25 cellular contexts compared by ENCODE assay signal in genomic region chr5:173968154-173968553, GRCh38. TPM values are rescaled to one million over a fixed set of nuclear protein-coding genes. Genes with fewer than 3 reads are reported as not detected.
DNase-seq lines count a peak whose midpoint lies in the region; ATAC-seq and TF ChIP-seq lines count a peak whose summit lies in the region.
"Had no signal": no experiment of that assay in that cellular context is flagged by ENCODE, and none has a peak within 500 bp of the region (broad histone marks: within the 10 kb centered on the region; RNA-seq: fewer than 3 reads in every experiment).

No MANE protein-coding gene starts in this region.

- H3K4me3 Mint-ChIP-seq in endodermal cell = no peak overlapping the region
- H3K4me3 Mint-ChIP-seq: activated T-cell treated with anti-CD3 and anti-CD28 coated beads, Interleukin-2, amount 50 U/mL, for 72 hours; T-helper 2 cell treated with Interferon-gamma antibody and Interleukin-4, amounts not matched to agents 5 μg/mL and 100 μg/mL, for 36 hours had no signal

- TF ChIP-seq RAD21 in neural cell (conservative IDR thresholded peaks at IDR 0.05) = no peak

- no peaks in the 10 kb centered on the region for H3K9me2 ChIP-seq in neural cell (ENCODE audit: insufficient read depth, low read length)

- H3K4me1 ChIP-seq in BLaER1 treated with 17β-estradiol and CSF1 and Interleukin-3, amounts not matched to agents 10 nM and 100 nM = peaks cover 12 to 34% (median 21%) of the 10 kb centered on the region in 10 experiments
- H3K4me1 ChIP-seq in endodermal cell (ENCODE audit: control insufficient read depth, insufficient read depth, low read length) (peaks cover 12% of the 10 kb centered on the region), right atrium auricular region (peaks cover 0 to 8% of the 10 kb centered on the region in 2 donors)
- H3K4me1 ChIP-seq: colonic mucosa had no signal

- no peaks in the 10 kb centered on the region for H3K79me2 ChIP-seq in neural cell (replicated peaks; ENCODE audit: insufficient read depth, low read length)

- no peak overlapping the region for H3K9ac ChIP-seq in BLaER1 treated with 17β-estradiol and CSF1 and Interleukin-3, amounts not matched to agents 10 nM and 100 nM
- no peak overlapping the region for H3K9ac ChIP-seq in endodermal cell (ENCODE audit: extremely low read depth, low read length, poor library complexity, severe bottlenecking)
- peak overlapping the region; percentile 2 for H3K9ac ChIP-seq in neural cell (ENCODE audit: low read length)

- TF ChIP-seq EP300 in neural cell (conservative IDR thresholded peaks at IDR 0.05; ENCODE audit: poor library complexity, severe bottlenecking) = peak; percentile 38

- H3K9me3 Mint-ChIP-seq in endodermal cell = no peaks in the 10 kb centered on the region
- H3K9me3 Mint-ChIP-seq: activated naive CD4-positive, alpha-beta T cell treated with anti-CD3 and anti-CD28 coated beads, Interleukin-2, amount 50 U/mL, for 72 hours; activated T-cell treated with anti-CD3 and anti-CD28 coated beads, Interleukin-2, amount 50 U/mL, for 72 hours; T-helper 2 cell treated with Interferon-gamma antibody and Interleukin-4, amounts not matched to agents 5 μg/mL and 100 μg/mL, for 36 hours had no signal

- H3K4me3 ChIP-seq in BLaER1 treated with 17β-estradiol and CSF1 and Interleukin-3, amounts not matched to agents 10 nM and 100 nM = no peak overlapping the region
- H3K4me3 ChIP-seq in endodermal cell (ENCODE audit: low read length) (no peak overlapping the region), neural cell (ENCODE audit: low read length) (peak overlapping the region; percentile 19), right atrium auricular region (no peak overlapping the region)
- H3K4me3 ChIP-seq: body of pancreas, colonic mucosa, SJSA1, thoracic aorta had no signal

- peaks cover 47% of the 10 kb centered on the region for H3K4me1 Mint-ChIP-seq in endodermal cell

- H3F3A ChIP-seq in neural cell (ENCODE audit: insufficient read depth, low read length, poor library complexity, severe bottlenecking) = no peaks in the 10 kb centered on the region

- no peak for ATAC-seq in GM21529 (IDR thresholded peaks at IDR 0.05; ENCODE audit: unreplicated experiment)
- ATAC-seq: activated CD4-positive, CD25-positive, alpha-beta regulatory T cell treated with anti-CD3 and anti-CD28 coated beads, Interleukin-2, amount 50 U/mL, for 24 hours; activated naive CD4-positive, alpha-beta T cell treated with anti-CD3 and anti-CD28 coated beads, Interleukin-2, amount 50 U/mL, for 72 hours; activated T-cell treated with anti-CD3 and anti-CD28 coated beads, Interleukin-2, amount 50 U/mL, for 72 hours; body of pancreas had no signal

- no peak for TF ChIP-seq CTCF in endodermal cell (conservative IDR thresholded peaks at IDR 0.05)
- TF ChIP-seq CTCF in neural cell (IDR thresholded peaks at IDR 0.05; ENCODE audit: poor library complexity, severe bottlenecking) = no peak
- no peak for TF ChIP-seq CTCF in right atrium auricular region (IDR thresholded peaks at IDR 0.05)

- H3K27ac ChIP-seq in BLaER1 treated with 17β-estradiol and CSF1 and Interleukin-3, amounts not matched to agents 10 nM and 100 nM = no peak overlapping the region
- H3K27ac ChIP-seq in endodermal cell (ENCODE audit: low read depth, low read length) (peak overlapping the region; percentile 36), neural cell (ENCODE audit: low read length) (peak overlapping the region; percentile 51), right atrium auricular region (no peak overlapping the region)
- H3K27ac ChIP-seq: body of pancreas, colonic mucosa, SJSA1, thoracic aorta had no signal

- no peaks in the 10 kb centered on the region for H3K36me3 Mint-ChIP-seq in endodermal cell (ENCODE audit: low read depth)
- H3K36me3 Mint-ChIP-seq: activated naive CD4-positive, alpha-beta T cell treated with anti-CD3 and anti-CD28 coated beads, Interleukin-2, amount 50 U/mL, for 72 hours had no signal

- H3K36me3 ChIP-seq in BLaER1 treated with 17β-estradiol and CSF1 and Interleukin-3, amounts not matched to agents 10 nM and 100 nM = no peaks in the 10 kb centered on the region
- H3K36me3 ChIP-seq in endodermal cell (ENCODE audit: control insufficient read depth, insufficient read depth, low read length) (no peaks in the 10 kb centered on the region), neural cell (ENCODE audit: insufficient read depth, low read length) (no peaks in the 10 kb centered on the region), right atrium auricular region (no peaks in the 10 kb centered on the region)
- H3K36me3 ChIP-seq: colonic mucosa, SJSA1, thoracic aorta had no signal

- no peaks in the 10 kb centered on the region for H3K27me3 ChIP-seq in BLaER1 treated with 17β-estradiol and CSF1 and Interleukin-3, amounts not matched to agents 10 nM and 100 nM
- no peaks in the 10 kb centered on the region for H3K27me3 ChIP-seq in endodermal cell (ENCODE audit: control insufficient read depth, insufficient read depth, low read length, poor library complexity, severe bottlenecking)
- no peaks in the 10 kb centered on the region for H3K27me3 ChIP-seq in neural cell (ENCODE audit: insufficient read depth, low read depth, low read length)
- H3K27me3 ChIP-seq in right atrium auricular region = no peaks in the 10 kb centered on the region
- H3K27me3 ChIP-seq: body of pancreas, colonic mucosa, SJSA1 had no signal

- 48 to 79% methylated on average over 5 to 7 of the region's 7 CpGs for WGBS in endodermal cell (ENCODE audit: insufficient coverage in 1 of 2, insufficient read length in 1 of 2), 2 experiments

- H4K20me1 ChIP-seq in BLaER1 treated with 17β-estradiol and CSF1 and Interleukin-3, amounts not matched to agents 10 nM and 100 nM = no peaks in the 10 kb centered on the region
- H4K20me1 ChIP-seq in neural cell (ENCODE audit: insufficient read depth) = no peaks in the 10 kb centered on the region

- no peak overlapping the region for H2AFZ ChIP-seq in neural cell (ENCODE audit: low read depth, low read length)

- peak; percentile 68 for DNase-seq in NCI-H2227 (lab: John Stamatoyannopoulos, UW; ENCODE audit: unreplicated experiment)
- DNase-seq in endodermal cell = peak; percentile 76
- DNase-seq in NCI-H2081 treated with DMSO at 0.1 percent for 48 hours (lab: John Stamatoyannopoulos, UW) = no peak
- DNase-seq in right atrium auricular region (ENCODE audit: low spot score) = no peak
- DNase-seq in activated CD4-positive, CD25-positive, alpha-beta regulatory T cell treated with anti-CD3 and anti-CD28 coated beads, Interleukin-2, amount 50 U/mL, for 72 hours = no peak
- DNase-seq: activated CD8-positive, alpha-beta memory T cell treated with anti-CD3 and anti-CD28 coated beads for 24 hours; activated T-cell treated with anti-CD3 and anti-CD28 coated beads, Interleukin-2, amount 50 U/mL, for 72 hours; body of pancreas; colonic mucosa; hippocampal formation; NCI-H1105; NCI-H2171 had no signal

- no peak overlapping the region for H3K27ac Mint-ChIP-seq in endodermal cell
- H3K27ac Mint-ChIP-seq: activated naive CD4-positive, alpha-beta T cell treated with anti-CD3 and anti-CD28 coated beads, Interleukin-2, amount 50 U/mL, for 72 hours; activated T-cell treated with anti-CD3 and anti-CD28 coated beads, Interleukin-2, amount 50 U/mL, for 72 hours; T-helper 2 cell treated with Interferon-gamma antibody and Interleukin-4, amounts not matched to agents 5 μg/mL and 100 μg/mL, for 36 hours had no signal

- no peaks in the 10 kb centered on the region for H3K27me3 Mint-ChIP-seq in endodermal cell (ENCODE audit: insufficient read depth)

- H3K4me2 ChIP-seq in BLaER1 treated with 17β-estradiol and CSF1 and Interleukin-3, amounts not matched to agents 10 nM and 100 nM = peak overlapping the region; percentile 1 to 33 (median 12); a peak in 8 of 22 replicates
- H3K4me2 ChIP-seq in neural cell (ENCODE audit: low read length) = no peak overlapping the region

- no peaks in the 10 kb centered on the region for H3K9me3 ChIP-seq in BLaER1 treated with 17β-estradiol and CSF1 and Interleukin-3, amounts not matched to agents 10 nM and 100 nM (replicated peaks in 1 of 11)
- H3K9me3 ChIP-seq in endodermal cell (ENCODE audit: control insufficient read depth, low read length) (no peaks in the 10 kb centered on the region), neural cell (ENCODE audit: low read length) (no peaks in the 10 kb centered on the region), right atrium auricular region (no peaks in the 10 kb centered on the region)
- H3K9me3 ChIP-seq: body of pancreas, colonic mucosa, SJSA1, thoracic aorta had no signal

TF ChIP-seq in neural cell, 6 proteins besides CTCF, POLR2A, EP300 and RAD21 (continues in another document):
- TF ChIP-seq MXI1 (conservative IDR thresholded peaks at IDR 0.05; ENCODE audit: poor library complexity, severe bottlenecking) (no peak), POLR2AphosphoS5 (IDR thresholded peaks at IDR 0.05) (peak; percentile 14), TAF1 (IDR thresholded peaks at IDR 0.05; ENCODE audit: low read depth) (no peak), REST (IDR thresholded peaks at IDR 0.05; ENCODE audit: borderline replicate concordance) (peak; percentile 24)

RNA-seq across cellular contexts. Expression of gene C5orf47, which starts 20.8 kb away (rescaled TPM):
- total RNA-seq in endodermal cell (not detected), right atrium auricular region (under 1 TPM in 1 of 2 donors, not detected in 1; 0.12 TPM)
- not detected for polyA plus RNA-seq in endodermal cell (2013, experiment 1 of 2)
- polyA plus RNA-seq in endodermal cell (2013, experiment 2 of 2) = not detected
- polyA plus RNA-seq in neural cell = 0.25 and 0.60 TPM in 2 replicates
- polyA minus RNA-seq in neural cell = not detected in 2 replicates
- total RNA-seq: activated naive CD4-positive, alpha-beta T cell treated with anti-CD3 and anti-CD28 coated beads, Interleukin-2, amount 50 U/mL, for 72 hours; activated T-cell treated with anti-CD3 and anti-CD28 coated beads, Interleukin-2, amount 50 U/mL, for 72 hours; body of pancreas; colonic mucosa; endothelial cell of umbilical vein; fibroblast of villous mesenchyme; HT1080; mesenteric fat pad; renal cortical epithelial cell; SJSA1 had no signal
- polyA plus RNA-seq: endothelial cell of umbilical vein had no signal

Comparison
In these comparisons a context has a peak if more than half of its experiments do, and no peak if none do; other contexts are left out.
1. H3K27ac ChIP-seq: peak in endodermal cell (single experiment) and neural cell (single experiment); none in BLaER1 treated with 17β-estradiol and CSF1 and Interleukin-3, amounts not matched to agents 10 nM and 100 nM (0 of 11) and right atrium auricular region (0 of 2).
2. DNase-seq: peak in NCI-H2227 (single experiment) and endodermal cell (single experiment); none in NCI-H2081 treated with DMSO at 0.1 percent for 48 hours (single experiment), right atrium auricular region (single experiment) and activated CD4-positive, CD25-positive, alpha-beta regulatory T cell treated with anti-CD3 and anti-CD28 coated beads, Interleukin-2, amount 50 U/mL, for 72 hours (single experiment).